22 cellular contexts compared by ENCODE assay signal in the genomic region with DNA sequence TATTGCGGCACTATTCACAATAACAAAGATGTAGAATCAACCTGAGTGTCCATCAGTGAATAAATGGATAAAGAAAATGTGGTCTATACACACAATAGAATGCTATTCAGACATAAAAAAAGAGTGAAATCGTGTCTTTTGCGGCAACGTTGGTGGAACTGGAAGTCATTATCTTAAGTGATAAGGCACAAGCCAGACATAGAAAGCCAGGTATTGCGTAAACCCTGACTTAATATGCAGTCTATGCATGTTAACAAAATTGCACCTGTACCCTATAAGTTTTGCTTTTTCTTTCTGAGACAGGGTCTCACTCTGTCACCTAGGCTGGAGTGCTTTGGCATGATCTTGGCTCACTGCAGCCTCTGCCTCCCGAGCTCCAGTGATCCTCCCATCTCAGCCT.
"Had no signal": no experiment of that assay in that cellular context is flagged by ENCODE, and none has a peak within 500 bp of the region (broad histone marks: within the 10 kb centered on the region; RNA-seq: fewer than 3 reads in every experiment).

No MANE protein-coding gene starts in this region.

- H3K4me2 ChIP-seq: hepatocyte had no signal

- FAIRE-seq: colon, frontal cortex had no signal

- ATAC-seq: activated CD8-positive, alpha-beta T cell treated with anti-CD3 and anti-CD28 coated beads for 36 hours; activated naive CD8-positive, alpha-beta T cell treated with anti-CD3 and anti-CD28 coated beads, Interleukin-2, amount 50 U/mL, for 24 hours; left ventricle myocardium superior; upper lobe of right lung had no signal

- H3K27me3 ChIP-seq: esophagus squamous epithelium, hepatocyte, right atrium auricular region, suprapubic skin, tibial artery, upper lobe of right lung had no signal

- DNase-seq: activated B cell treated with CpG ODN at 0.5 μM for 24 hours; activated CD4-positive, alpha-beta T cell treated with anti-CD3 and anti-CD28 coated beads, Interleukin-2, amount 50 U/mL, for 1 hour; activated CD8-positive, alpha-beta T cell treated with anti-CD3 and anti-CD28 coated beads for 36 hours; activated naive CD8-positive, alpha-beta T cell treated with anti-CD3 and anti-CD28 coated beads, Interleukin-2, amount 50 U/mL, for 24 hours; activated T-cell treated with anti-CD3 and anti-CD28 coated beads, Interleukin-2, amount 50 U/mL, for 48 hours; dermis blood vessel endothelial cell; effector CD4-positive, alpha-beta T cell; esophagus squamous epithelium; islet precursor cell; left ventricle myocardium superior; nephron progenitor cell; stimulated activated CD4-positive, alpha-beta T cell treated with anti-CD3 and anti-CD28 coated beads, Interleukin-15, amount 100 ng/mL, for 24 hours; stimulated activated CD4-positive, alpha-beta T cell treated with anti-CD3 and anti-CD28 coated beads, Interleukin-2, amount 100 ng/mL, for 24 hours; stimulated activated naive CD4-positive, alpha-beta T cell; T1000; tibial artery; upper lobe of right lung had no signal

- H3K9me3 ChIP-seq: esophagus squamous epithelium, right atrium auricular region, suprapubic skin, tibial artery, upper lobe of right lung had no signal

- H2AFZ ChIP-seq: hepatocyte had no signal

- H3K36me3 ChIP-seq: esophagus squamous epithelium, right atrium auricular region, suprapubic skin, tibial artery, upper lobe of right lung had no signal

- H3K4me3 ChIP-seq: esophagus squamous epithelium, hepatocyte, right atrium auricular region, suprapubic skin, tibial artery, upper lobe of right lung had no signal

- H3K27ac ChIP-seq: esophagus squamous epithelium, hepatocyte, right atrium auricular region, suprapubic skin, tibial artery, upper lobe of right lung had no signal
